16 cellular contexts compared by ENCODE assay signal in genomic region chr14:81562818-81563217, GRCh38. TPM values are rescaled to one million over a fixed set of nuclear protein-coding genes. Genes with fewer than 3 reads are reported as not detected.
DNase-seq lines count a peak whose midpoint lies in the region; FAIRE-seq and TF ChIP-seq lines count a peak whose summit lies in the region.
"Had no signal": no experiment of that assay in that cellular context is flagged by ENCODE, and none has a peak within 500 bp of the region (broad histone marks: within the 10 kb centered on the region; RNA-seq: fewer than 3 reads in every experiment).

No MANE protein-coding gene starts in this region.

- H3K9ac ChIP-seq in HUES48 (ENCODE audit: low read depth, low read length): no peak overlapping the region
- no peak overlapping the region for H3K9ac ChIP-seq in astrocyte (ENCODE audit: low read length)
- H3K9ac ChIP-seq in mesendoderm (ENCODE audit: low read length): no peak overlapping the region
- peak overlapping the region; percentile 91 for H3K9ac ChIP-seq in smooth muscle cell (ENCODE audit: low read depth)
- H3K9ac ChIP-seq: KMS-11 had no signal

- H3K4me1 ChIP-seq in HUES48 (ENCODE audit: control insufficient read depth, insufficient read depth, low read length) (peaks cover 24% of the 10 kb centered on the region), astrocyte (ENCODE audit: insufficient read depth, low read length) (no peaks in the 10 kb centered on the region), mesendoderm (ENCODE audit: control insufficient read depth, low read depth, low read length) (peaks cover 7% of the 10 kb centered on the region), smooth muscle cell (ENCODE audit: low read depth) (peaks cover 9% of the 10 kb centered on the region)

- peak overlapping the region; percentile 87 for H3K27ac Mint-ChIP-seq in astrocyte (ENCODE audit: unreplicated experiment)
- H3K27ac Mint-ChIP-seq in Calu3 (ENCODE audit: unreplicated experiment): no peak overlapping the region
- H3K27ac Mint-ChIP-seq: CD4-positive, CD25-positive, alpha-beta regulatory T cell had no signal

- H4K8ac ChIP-seq in mesendoderm (ENCODE audit: low read depth, low read length): no peak overlapping the region

- CTCF ChIA-PET in Calu3 (lab: Charles Lee): no interaction called here

- DNase-seq in astrocyte (ENCODE audit: low read depth): no peak
- DNase-seq in mesendoderm: peak; percentile 70
- DNase-seq in smooth muscle cell (lab: John Stamatoyannopoulos, UW; ENCODE audit: unreplicated experiment): no peak
- DNase-seq in occipital lobe (lab: John Stamatoyannopoulos, UW): no peak
- no peak for DNase-seq in OCI-M2 (lab: John Stamatoyannopoulos, UW; ENCODE audit: unreplicated experiment)
- DNase-seq in Calu3: no peak
- no peak for DNase-seq in MG63
- DNase-seq: CD4-positive, CD25-positive, alpha-beta regulatory T cell; NCI-H1105 treated with DMSO at 0.1 percent for 48 hours; NCI-H187; NCI-H526 treated with DMSO at 0.1 percent for 48 hours; OCI-M1 had no signal

- H3K9me3 Mint-ChIP-seq in astrocyte (ENCODE audit: unreplicated experiment) (peaks cover 1% of the 10 kb centered on the region), Calu3 (ENCODE audit: low read depth, unreplicated experiment) (no peaks in the 10 kb centered on the region)
- H3K9me3 Mint-ChIP-seq: CD4-positive, CD25-positive, alpha-beta regulatory T cell had no signal

- peak overlapping the region; percentile 76 for H3K18ac ChIP-seq in mesendoderm (ENCODE audit: low read length)

- no TSS peak for BruUV-seq in Calu3 (replicated peaks; lab: Mats Ljungman, UMichigan)

- H3F3A ChIP-seq in smooth muscle cell (ENCODE audit: low read depth): no peaks in the 10 kb centered on the region

- H3K36me3 Mint-ChIP-seq in astrocyte (ENCODE audit: low read depth, unreplicated experiment) (no peaks in the 10 kb centered on the region), Calu3 (ENCODE audit: insufficient read depth, unreplicated experiment) (no peaks in the 10 kb centered on the region)
- H3K36me3 Mint-ChIP-seq: CD4-positive, CD25-positive, alpha-beta regulatory T cell had no signal

- H2AFZ ChIP-seq in astrocyte (ENCODE audit: low read depth, low read length) (no peak overlapping the region), smooth muscle cell (ENCODE audit: low read depth) (peak overlapping the region; percentile 83)

- H2BK5ac ChIP-seq in mesendoderm (ENCODE audit: low read length): peak overlapping the region; percentile 40

- H3K4me2 ChIP-seq in astrocyte (ENCODE audit: low read length) (no peak overlapping the region), mesendoderm (ENCODE audit: low read length) (no peak overlapping the region), smooth muscle cell (peak overlapping the region; percentile 78)
- H3K4me2 ChIP-seq: KMS-11 had no signal

- H3K4ac ChIP-seq in mesendoderm (ENCODE audit: low read depth, low read length): no peak overlapping the region

- no peaks in the 10 kb centered on the region for H3K79me2 ChIP-seq in astrocyte (ENCODE audit: insufficient read depth, low read length)
- no peaks in the 10 kb centered on the region for H3K79me2 ChIP-seq in mesendoderm (ENCODE audit: control insufficient read depth, insufficient read depth, low read length)
- H3K79me2 ChIP-seq in smooth muscle cell (ENCODE audit: low read depth): no peaks in the 10 kb centered on the region

- H3K23ac ChIP-seq in mesendoderm (ENCODE audit: low read length): no peak overlapping the region

- H3K4me3 Mint-ChIP-seq in astrocyte (ENCODE audit: unreplicated experiment): no peak overlapping the region
- H3K4me3 Mint-ChIP-seq in Calu3 (ENCODE audit: low read depth, unreplicated experiment): no peak overlapping the region
- H3K4me3 Mint-ChIP-seq: CD4-positive, CD25-positive, alpha-beta regulatory T cell had no signal

- H3K36me3 ChIP-seq in HUES48 (ENCODE audit: control insufficient read depth, insufficient read depth, low read length) (no peaks in the 10 kb centered on the region), astrocyte (ENCODE audit: insufficient read depth, low read length) (no peaks in the 10 kb centered on the region), mesendoderm (ENCODE audit: control insufficient read depth, insufficient read depth, low read length) (no peaks in the 10 kb centered on the region), smooth muscle cell (ENCODE audit: low read depth) (no peaks in the 10 kb centered on the region), MG63 (no peaks in the 10 kb centered on the region)

- H3K4me1 Mint-ChIP-seq in astrocyte (ENCODE audit: low read depth, unreplicated experiment) (peaks cover 9% of the 10 kb centered on the region), Calu3 (ENCODE audit: low read depth, unreplicated experiment) (no peaks in the 10 kb centered on the region)
- H3K4me1 Mint-ChIP-seq: CD4-positive, CD25-positive, alpha-beta regulatory T cell had no signal

- H2BK120ac ChIP-seq in mesendoderm (ENCODE audit: low read depth, low read length): peak overlapping the region; percentile 32

- intact Hi-C loops in Calu3 (cut with micrococcal nuclease; ENCODE audit: unreplicated experiment): no loop called here

- H2BK15ac ChIP-seq in mesendoderm (replicated peaks; ENCODE audit: low read depth): no peak overlapping the region

- H4K5ac ChIP-seq in mesendoderm (ENCODE audit: low read length): peak overlapping the region; percentile 5

- H3K9me3 ChIP-seq in HUES48 (ENCODE audit: control insufficient read depth, insufficient read depth, low read length) (no peaks in the 10 kb centered on the region), astrocyte (ENCODE audit: insufficient read depth, low read depth, low read length) (no peaks in the 10 kb centered on the region), smooth muscle cell (replicated peaks; ENCODE audit: low read depth) (no peaks in the 10 kb centered on the region), MG63 (no peaks in the 10 kb centered on the region)

- peaks cover 9% of the 10 kb centered on the region for H3K27me3 ChIP-seq in HUES48 (ENCODE audit: control insufficient read depth, insufficient read depth, low read length)
- H3K27me3 ChIP-seq in astrocyte (ENCODE audit: insufficient read depth, low read length): no peaks in the 10 kb centered on the region
- no peaks in the 10 kb centered on the region for H3K27me3 ChIP-seq in mesendoderm (ENCODE audit: insufficient read depth, low read length, poor library complexity)
- no peaks in the 10 kb centered on the region for H3K27me3 ChIP-seq in smooth muscle cell (ENCODE audit: low read depth)
- no peaks in the 10 kb centered on the region for H3K27me3 ChIP-seq in MG63

- H4K20me1 ChIP-seq in astrocyte (ENCODE audit: insufficient read depth, low read length) (no peaks in the 10 kb centered on the region), smooth muscle cell (ENCODE audit: low read depth) (no peaks in the 10 kb centered on the region)

- H3K27me3 Mint-ChIP-seq in astrocyte (ENCODE audit: low read depth, unreplicated experiment) (peaks cover 8% of the 10 kb centered on the region), Calu3 (ENCODE audit: unreplicated experiment) (peaks cover 36% of the 10 kb centered on the region)

- H3K4me3 ChIP-seq in HUES48 (ENCODE audit: low read depth, low read length): no peak overlapping the region
- no peak overlapping the region for H3K4me3 ChIP-seq in astrocyte (ENCODE audit: insufficient read depth, low read depth, low read length)
- no peak overlapping the region for H3K4me3 ChIP-seq in mesendoderm (ENCODE audit: low read length)
- H3K4me3 ChIP-seq in smooth muscle cell: no peak overlapping the region
- H3K4me3 ChIP-seq in MG63: no peak overlapping the region

- no peak overlapping the region for H2AK5ac ChIP-seq in mesendoderm (ENCODE audit: low read length)

- no peaks in the 10 kb centered on the region for H3K79me1 ChIP-seq in mesendoderm (ENCODE audit: low read length)

- peak overlapping the region; percentile 50 for H3K27ac ChIP-seq in HUES48 (ENCODE audit: low read depth, low read length)
- no peak overlapping the region for H3K27ac ChIP-seq in astrocyte (ENCODE audit: low read depth, low read length)
- H3K27ac ChIP-seq in mesendoderm (ENCODE audit: low read depth, low read length): no peak overlapping the region
- peak overlapping the region; percentile 94 for H3K27ac ChIP-seq in smooth muscle cell (ENCODE audit: low read depth)
- H3K27ac ChIP-seq: KMS-11, RWPE1 had no signal

- WGBS in mesendoderm (ENCODE audit: extremely low coverage, insufficient coverage, low lambda C conversion rate): no CpG with 5 or more reads among the region's 2 CpGs
- 13% methylated on average over 2 of the region's 2 CpGs for WGBS in smooth muscle cell (ENCODE audit: low lambda C conversion rate)

- no peak for FAIRE-seq in astrocyte (lab: Jason Lieb, UNC)
- FAIRE-seq: HepG2 had no signal

- no peak for TF ChIP-seq CTCF in astrocyte (IDR thresholded peaks at IDR 0.05; ENCODE audit: insufficient read depth, low read depth, low read length)
- no peak for TF ChIP-seq CTCF in smooth muscle cell (IDR thresholded peaks at IDR 0.05; ENCODE audit: borderline replicate concordance, insufficient read depth, poor library complexity, severe bottlenecking)
- no peak for TF ChIP-seq CTCF in Calu3 (IDR thresholded peaks at IDR 0.05; ENCODE audit: unreplicated experiment)

- H3K56ac ChIP-seq in mesendoderm (ENCODE audit: low read length): peak overlapping the region; percentile 25

RNA-seq across cellular contexts. Expression of gene SEL1L, which starts 29.2 kb away (rescaled TPM):
- 108 and 117 TPM in 2 replicates for total RNA-seq in astrocyte
- polyA plus RNA-seq in mesendoderm (2013, experiment 1 of 2): 12.1 TPM
- 11.6 TPM for polyA plus RNA-seq in mesendoderm (2013, experiment 2 of 2)
- total RNA-seq in smooth muscle cell: 78.0 and 78.8 TPM in 2 replicates
- 35.2 and 36.8 TPM in 2 replicates for polyA plus RNA-seq in smooth muscle cell
- total RNA-seq in occipital lobe: 72.8 TPM
- total RNA-seq in Calu3 (2022): 95.4 and 100 TPM in 2 replicates
- total RNA-seq in MG63 (2014; rRNA removed; shearing (Covaris generic); ENCODE audit: low replicate concordance): 12.0 and 16.9 TPM in 2 replicates

Comparison
In these comparisons a context has a peak if more than half of its experiments do, and no peak if none do; other contexts are left out.
1. H3K27ac ChIP-seq: peak in HUES48 (single experiment) and smooth muscle cell (single experiment); none in astrocyte (single experiment) and mesendoderm (single experiment).